8 cellular contexts compared by ENCODE assay signal in genomic region chr3:161221881-161222600, GRCh38. TPM values are rescaled to one million over a fixed set of nuclear protein-coding genes. Genes with fewer than 3 reads are reported as not detected.
DNase-seq lines count a peak whose midpoint lies in the region; ATAC-seq and TF ChIP-seq lines count a peak whose summit lies in the region.

No MANE protein-coding gene starts in this region.

- POLR2A ChIA-PET in CD8-positive, alpha-beta T cell (lab: Charles Lee): interaction anchor here (0.6 to 2.1 kb wide), 6 partner anchors 9 to 467 kb away, joined by 3 to 9 read pairs (median 4); no protein-coding TSS in a partner anchor

- no peak for TF ChIP-seq CTCF in CD8-positive, alpha-beta T cell (IDR thresholded peaks at IDR 0.05)
- TF ChIP-seq CTCF in vagina (IDR thresholded peaks at IDR 0.05): no peak

- CTCF ChIA-PET in CD8-positive, alpha-beta T cell (lab: Charles Lee): interaction anchor here (0.6 to 1.0 kb wide), 3 partner anchors 47 to 213 kb away, joined by 3 read pairs; no protein-coding TSS in a partner anchor

- no peak for ATAC-seq in CD8-positive, alpha-beta T cell
- no peak for ATAC-seq in HG02973 (IDR thresholded peaks at IDR 0.05; ENCODE audit: unreplicated experiment)

- peaks cover 2% of the 10 kb centered on the region for H3K9me3 Mint-ChIP-seq in CD8-positive, alpha-beta T cell

- H3K4me1 ChIP-seq in CD8-positive, alpha-beta T cell (ENCODE audit: insufficient read depth, low read length): peaks cover 25% of the 10 kb centered on the region
- H3K4me1 ChIP-seq in SJCRH30: peaks cover 11% of the 10 kb centered on the region
- H3K4me1 ChIP-seq in effector memory CD4-positive, alpha-beta T cell (ENCODE audit: control insufficient read depth, insufficient read depth, low read length, poor library complexity, severe bottlenecking): peaks cover 16% of the 10 kb centered on the region
- no peaks in the 10 kb centered on the region for H3K4me1 ChIP-seq in mesodermal cell (ENCODE audit: control insufficient read depth, insufficient read depth, low read length, poor library complexity, severe bottlenecking)
- H3K4me1 ChIP-seq in vagina: peaks cover 42% of the 10 kb centered on the region

- H3K27me3 ChIP-seq in CD8-positive, alpha-beta T cell (ENCODE audit: insufficient read depth, low read length): no peaks in the 10 kb centered on the region
- H3K27me3 ChIP-seq in SJCRH30: no peaks in the 10 kb centered on the region
- H3K27me3 ChIP-seq in effector memory CD4-positive, alpha-beta T cell (replicated peaks; ENCODE audit: control insufficient read depth, insufficient read depth, low read length, poor library complexity, severe bottlenecking): no peaks in the 10 kb centered on the region
- no peaks in the 10 kb centered on the region for H3K27me3 ChIP-seq in vagina

- peaks cover 25% of the 10 kb centered on the region for H3K36me3 Mint-ChIP-seq in CD8-positive, alpha-beta T cell

- WGBS in mesodermal cell (ENCODE audit: insufficient coverage in 2 of 2), 2 experiments: 0% methylated on average over 1 to 4 of the region's 17 CpGs

- peak overlapping the region; percentile 87 for H3K4me3 Mint-ChIP-seq in CD8-positive, alpha-beta T cell

- H3K9me3 ChIP-seq in CD8-positive, alpha-beta T cell (ENCODE audit: low read length): no peaks in the 10 kb centered on the region
- H3K9me3 ChIP-seq in SJCRH30 (replicated peaks) (no peaks in the 10 kb centered on the region), mesodermal cell (ENCODE audit: control insufficient read depth, low read length) (peaks cover 4% of the 10 kb centered on the region), vagina (no peaks in the 10 kb centered on the region)
- H3K9me3 ChIP-seq in effector memory CD4-positive, alpha-beta T cell (ENCODE audit: control insufficient read depth, low read length): no peaks in the 10 kb centered on the region

- peak in 1 of 7 experiments; percentile 19 for DNase-seq in CD8-positive, alpha-beta T cell
- DNase-seq in HCEC 1CT (peak; percentile 32), SJCRH30 (peak; percentile 22 to 49), vagina (ENCODE audit: extremely low spot score in 2 of 2) (no peak), inferior parietal cortex (ENCODE audit: extremely low spot score) (no peak)
- no peak for DNase-seq in effector memory CD4-positive, alpha-beta T cell

- H3K36me3 ChIP-seq in CD8-positive, alpha-beta T cell (ENCODE audit: insufficient read depth, low read length): peaks cover under 1% of the 10 kb centered on the region
- H3K36me3 ChIP-seq in SJCRH30 (peaks cover 29% of the 10 kb centered on the region), mesodermal cell (ENCODE audit: control insufficient read depth, insufficient read depth, low read length) (peaks cover 32% of the 10 kb centered on the region), vagina (peaks cover 0 to 4% of the 10 kb centered on the region in 2 donors)
- H3K36me3 ChIP-seq in effector memory CD4-positive, alpha-beta T cell (ENCODE audit: control insufficient read depth, insufficient read depth, low read length): peaks cover 2% of the 10 kb centered on the region

- no peak for TF ChIP-seq POLR2A in vagina (IDR thresholded peaks at IDR 0.05)

- H3K4me1 Mint-ChIP-seq in CD8-positive, alpha-beta T cell (ENCODE audit: low read depth): peaks cover 42% of the 10 kb centered on the region

- intact Hi-C loops in CD8-positive, alpha-beta T cell (cut with DNase I, micrococcal nuclease): loop anchor here (1.0 to 10.0 kb wide), 7 partner anchors 467 to 823 kb away; partner anchors contain the start of genes KPNA4 (in 2 of the 2), TRIM59 (in 2 of the 2), IFT80 (in 1 of the 2) and SMC4 (in 1 of the 2)
- intact Hi-C loops in vagina (cut with DNase I): no loop called here

- peak overlapping the region; percentile 88 for H3K27ac Mint-ChIP-seq in CD8-positive, alpha-beta T cell

- H3K27ac ChIP-seq in CD8-positive, alpha-beta T cell (ENCODE audit: low read depth, low read length): peak overlapping the region; percentile 95
- H3K27ac ChIP-seq in SJCRH30 (peak overlapping the region; percentile 94), mesodermal cell (ENCODE audit: low read depth, low read length, severe bottlenecking) (peak overlapping the region; percentile 93), vagina (peak overlapping the region; percentile 94)
- H3K27ac ChIP-seq in effector memory CD4-positive, alpha-beta T cell (ENCODE audit: insufficient read depth, low read length, poor library complexity, severe bottlenecking): peak overlapping the region; percentile 82

- H3K4me3 ChIP-seq in CD8-positive, alpha-beta T cell (ENCODE audit: low read depth, low read length): peak overlapping the region; percentile 95
- peak overlapping the region; percentile 86 for H3K4me3 ChIP-seq in SJCRH30
- peak overlapping the region; percentile 90 for H3K4me3 ChIP-seq in effector memory CD4-positive, alpha-beta T cell (ENCODE audit: insufficient read depth, low read depth, low read length, poor library complexity, severe bottlenecking)
- peak overlapping the region; percentile 95 for H3K4me3 ChIP-seq in mesodermal cell (ENCODE audit: extremely low read depth, insufficient read depth, low read length, poor library complexity, severe bottlenecking)
- peak overlapping the region; percentile 84 to 95 for H3K4me3 ChIP-seq in vagina

- no peaks in the 10 kb centered on the region for H3K27me3 Mint-ChIP-seq in CD8-positive, alpha-beta T cell (ENCODE audit: low read depth)

RNA-seq across cellular contexts. Expression of gene NMD3, which starts 0.9 kb away (rescaled TPM):
- total RNA-seq in CD8-positive, alpha-beta T cell: 10 to 100 TPM; 53.2 to 54.6 TPM
- total RNA-seq in SJCRH30 (2014; rRNA removed; shearing (Covaris generic)): 63.7 and 73.1 TPM in 2 replicates
- 76.6 TPM for polyA plus RNA-seq in mesodermal cell (2013, experiment 1 of 2)
- 81.3 TPM for polyA plus RNA-seq in mesodermal cell (2013, experiment 2 of 2)
- 49.1 TPM for total RNA-seq in vagina

Comparison
In these comparisons a context has a peak if more than half of its experiments do, and no peak if none do; other contexts are left out.
1. DNase-seq: peak in HCEC 1CT (single experiment) and SJCRH30 (2 of 2); none in effector memory CD4-positive, alpha-beta T cell (0 of 3), vagina (0 of 2) and inferior parietal cortex (single experiment).
2. Peak in every context shown above with its lines, with median percentiles within 50 percentile points of each other: H3K27ac ChIP-seq and H3K4me3 ChIP-seq.